ENCODE assay signal across 8 cellular contexts in genomic region chrX:153725039-153725831, GRCh38. TPM values are rescaled to one million over a fixed set of nuclear protein-coding genes. Genes with fewer than 3 reads are reported as not detected.
DNase-seq lines count a peak whose midpoint lies in the region; ATAC-seq and TF ChIP-seq lines count a peak whose summit lies in the region.

No MANE protein-coding gene starts in this region.

- ATAC-seq in activated naive CD4-positive, alpha-beta T cell treated with anti-CD3 and anti-CD28 coated beads, Interleukin-2, amount 50 U/mL, for 72 hours: peak; percentile 2 to 4

- H4K20me1 ChIP-seq in DOHH2 (ENCODE audit: control insufficient read depth, insufficient read depth, low read depth, low read length): peaks cover 3% of the 10 kb centered on the region; the same call in 1 of the 2 replicates

- no peak for TF ChIP-seq EP300 in tibial nerve (IDR thresholded peaks at IDR 0.05)

- 0 to 89% methylated on average over 1 to 25 of the region's 55 CpGs for WGBS in tibial nerve, 2 donors

- no peaks in the 10 kb centered on the region for H3F3A ChIP-seq in DOHH2 (ENCODE audit: control insufficient read depth, insufficient read depth)

- H3K9me3 Mint-ChIP-seq in activated naive CD4-positive, alpha-beta T cell treated with anti-CD3 and anti-CD28 coated beads, Interleukin-2, amount 50 U/mL, for 72 hours: no peaks in the 10 kb centered on the region

- POLR2A ChIA-PET in HEK293 (lab: Yijun Ruan, JAX): no interaction called here

- H3K36me3 ChIP-seq in DOHH2 (ENCODE audit: control insufficient read depth, low read length): peaks cover 17% of the 10 kb centered on the region
- peaks cover 0 to 33% of the 10 kb centered on the region in 2 experiments; a peak in 2 of 3 replicates for H3K36me3 ChIP-seq in HEK293 (ENCODE audit: control insufficient read depth in 2 of 2, insufficient read depth in 1 of 2, low read length in 2 of 2)
- H3K36me3 ChIP-seq in tibial nerve: peaks cover 0 to 14% (median 0%) of the 10 kb centered on the region in 3 donors

- H3K4me2 ChIP-seq in DOHH2 (ENCODE audit: low read length): peak overlapping the region; percentile 79

- H3K27ac ChIP-seq in DOHH2 (ENCODE audit: low read depth, low read length) (peak overlapping the region; percentile 26; the same call in 1 of the 2 replicates), HEK293 (ENCODE audit: extremely low read depth, low read depth, low read length) (peak overlapping the region; percentile 41; the same call in 1 of the 2 replicates), tibial nerve (peak overlapping the region; percentile 82 to 92 (median 90))

- H3K9me2 ChIP-seq in DOHH2 (replicated peaks; ENCODE audit: control insufficient read depth, low read length): no peaks in the 10 kb centered on the region

- H3K9me3 ChIP-seq in DOHH2 (ENCODE audit: control insufficient read depth, insufficient read depth, low read length) (no peaks in the 10 kb centered on the region), HEK293 (ENCODE audit: control insufficient read depth, insufficient read depth, low read depth, low read length) (no peaks in the 10 kb centered on the region), tibial nerve (no peaks in the 10 kb centered on the region)

- TF ChIP-seq POLR2A in tibial nerve (IDR thresholded peaks at IDR 0.05): no peak

- H3K4me1 ChIP-seq in DOHH2 (ENCODE audit: control insufficient read depth, low read length) (peaks cover 42% of the 10 kb centered on the region), HEK293 (ENCODE audit: control insufficient read depth, insufficient read depth, low read length) (peaks cover 3% of the 10 kb centered on the region), tibial nerve (peaks cover 0 to 54% (median 38%) of the 10 kb centered on the region in 4 donors)

- TF ChIP-seq CTCF in DOHH2 (IDR thresholded peaks at IDR 0.05; ENCODE audit: low read depth, low read length, poor library complexity, severe bottlenecking) (no peak), HEK293 (tag by site-specific recombination; IDR thresholded peaks at IDR 0.05) (no peak), tibial nerve (IDR thresholded peaks at IDR 0.05) (no peak)

- CTCF ChIA-PET in HEK293 (lab: Yijun Ruan, JAX): no interaction called here

- H3K79me2 ChIP-seq in DOHH2 (ENCODE audit: control insufficient read depth, low read length): peaks cover 23% of the 10 kb centered on the region

- peak in 1 of 2 donors; percentile 10 for DNase-seq in activated naive CD4-positive, alpha-beta T cell treated with anti-CD3 and anti-CD28 coated beads, Interleukin-2, amount 50 U/mL, for 72 hours (ENCODE audit: low spot score in 2 of 2)
- DNase-seq in left kidney (ENCODE audit: low read depth, low spot score) (peak; percentile 59), tibial nerve (ENCODE audit: low spot score in 2 of 2) (no peak), LoVo (ENCODE audit: low spot score) (no peak)
- no peak for DNase-seq in stimulated activated CD4-positive, alpha-beta T cell treated with anti-CD3 and anti-CD28 coated beads, Interleukin-12 subunit alpha, Interleukin-12 subunit beta, amount 100 ng/mL, for 4 hours
- DNase-seq in stimulated activated CD4-positive, alpha-beta T cell treated with anti-CD3 and anti-CD28 coated beads, Interleukin-4, amount 100 ng/mL, for 4 hours: no peak

- peaks cover 4 to 11% of the 10 kb centered on the region in 2 donors for H3K36me3 Mint-ChIP-seq in activated naive CD4-positive, alpha-beta T cell treated with anti-CD3 and anti-CD28 coated beads, Interleukin-2, amount 50 U/mL, for 72 hours

- H3K27me3 ChIP-seq in DOHH2 (ENCODE audit: control insufficient read depth, low read length) (no peaks in the 10 kb centered on the region), tibial nerve (no peaks in the 10 kb centered on the region)

- H3K27ac Mint-ChIP-seq in activated naive CD4-positive, alpha-beta T cell treated with anti-CD3 and anti-CD28 coated beads, Interleukin-2, amount 50 U/mL, for 72 hours: no peak overlapping the region

- peak overlapping the region; percentile 73 for H3K4me3 ChIP-seq in DOHH2 (ENCODE audit: low read length)
- H3K4me3 ChIP-seq in HEK293 (ENCODE audit: low read depth, low read length): peak overlapping the region; percentile 19
- peak overlapping the region; percentile 27 to 83 (median 66) for H3K4me3 ChIP-seq in tibial nerve

TF ChIP-seq in HEK293, 187 proteins besides CTCF, POLR2A, EP300 and RAD21 (continues in another document):
- no peak for TF ChIP-seq EGR2 (tag by site-specific recombination; IDR thresholded peaks at IDR 0.05; ENCODE audit: low read depth)
- TF ChIP-seq AEBP2 (tag by site-specific recombination; IDR thresholded peaks at IDR 0.05; ENCODE audit: borderline replicate concordance): no peak
- TF ChIP-seq ZBTB48 (tag by site-specific recombination; IDR thresholded peaks at IDR 0.05): peak; percentile 40; the same call in 1 of the 2 replicates
- TF ChIP-seq ZXDB (tag by site-specific recombination; IDR thresholded peaks at IDR 0.05): 0 out of 2 replicates have a peak, but pooled peaks have one; percentile 19
- TF ChIP-seq, protein P1, sequence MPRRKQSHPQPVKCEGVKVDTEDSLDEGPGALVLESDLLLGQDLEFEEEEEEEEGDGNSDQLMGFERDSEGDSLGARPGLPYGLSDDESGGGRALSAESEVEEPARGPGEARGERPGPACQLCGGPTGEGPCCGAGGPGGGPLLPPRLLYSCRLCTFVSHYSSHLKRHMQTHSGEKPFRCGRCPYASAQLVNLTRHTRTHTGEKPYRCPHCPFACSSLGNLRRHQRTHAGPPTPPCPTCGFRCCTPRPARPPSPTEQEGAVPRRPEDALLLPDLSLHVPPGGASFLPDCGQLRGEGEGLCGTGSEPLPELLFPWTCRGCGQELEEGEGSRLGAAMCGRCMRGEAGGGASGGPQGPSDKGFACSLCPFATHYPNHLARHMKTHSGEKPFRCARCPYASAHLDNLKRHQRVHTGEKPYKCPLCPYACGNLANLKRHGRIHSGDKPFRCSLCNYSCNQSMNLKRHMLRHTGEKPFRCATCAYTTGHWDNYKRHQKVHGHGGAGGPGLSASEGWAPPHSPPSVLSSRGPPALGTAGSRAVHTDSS (tag by site-specific recombination; IDR thresholded peaks at IDR 0.05): no peak
- TF ChIP-seq ATF2 (tag by site-specific recombination; IDR thresholded peaks at IDR 0.05; ENCODE audit: low read depth): no peak
- 0 out of 2 replicates have a peak, but pooled peaks have one; percentile 12 for TF ChIP-seq ZBTB20 (tag by site-specific recombination; IDR thresholded peaks at IDR 0.05)
- TF ChIP-seq ZNF664 (tag by site-specific recombination; IDR thresholded peaks at IDR 0.05): no peak

RNA-seq across cellular contexts. Expression of gene ABCD1, which starts 0.6 kb away (rescaled TPM):
- 1 to 10 TPM; 5.6 to 6.7 TPM for total RNA-seq in activated naive CD4-positive, alpha-beta T cell treated with anti-CD3 and anti-CD28 coated beads, Interleukin-2, amount 50 U/mL, for 72 hours
- total RNA-seq in tibial nerve: 10 to 100 TPM; 13.0 to 36.6 (median 15.0) TPM

RNA-seq across cellular contexts. Expression of gene BCAP31, which starts 1.0 kb away (rescaled TPM):
- total RNA-seq in activated naive CD4-positive, alpha-beta T cell treated with anti-CD3 and anti-CD28 coated beads, Interleukin-2, amount 50 U/mL, for 72 hours: 10 to 100 TPM; 67.4 to 92.7 TPM
- 100 to 1,000 TPM in 3 of 4 donors, 10 to 100 TPM in 1; 99.0 to 126 (median 114) TPM for total RNA-seq in tibial nerve

RNA-seq across cellular contexts. Expression of gene SLC6A8, which starts 37.5 kb away (rescaled TPM):
- 1 to 10 TPM in 1 of 2 donors, under 1 TPM in 1; 0.16 to 2.2 TPM for total RNA-seq in activated naive CD4-positive, alpha-beta T cell treated with anti-CD3 and anti-CD28 coated beads, Interleukin-2, amount 50 U/mL, for 72 hours
- 10 to 100 TPM; 14.4 to 26.7 (median 21.9) TPM for total RNA-seq in tibial nerve

RNA-seq across cellular contexts. Expression of gene PLXNB3, which starts 38.8 kb away (rescaled TPM):
- total RNA-seq in activated naive CD4-positive, alpha-beta T cell treated with anti-CD3 and anti-CD28 coated beads, Interleukin-2, amount 50 U/mL, for 72 hours: 1 to 10 TPM; 1.5 to 3.2 TPM
- total RNA-seq in tibial nerve: 10 to 100 TPM; 45.4 to 77.7 (median 50.3) TPM

RNA-seq across cellular contexts. Expression of gene PNCK, which starts 51.6 kb away (rescaled TPM):
- total RNA-seq in activated naive CD4-positive, alpha-beta T cell treated with anti-CD3 and anti-CD28 coated beads, Interleukin-2, amount 50 U/mL, for 72 hours: 1 to 10 TPM; 1.0 to 2.9 TPM
- total RNA-seq in tibial nerve: 1 to 10 TPM in 2 of 4 donors, under 1 TPM in 1, not detected in 1; 0.63 to 4.5 (median 3.6) TPM

Comparison
In these comparisons a context has a peak if more than half of its experiments do, and no peak if none do; other contexts are left out.
1. H3K27ac ChIP-seq: peak in every context shown above with its lines; median percentile 90 in tibial nerve; 41 in HEK293; 26 in DOHH2.
2. H3K4me3 ChIP-seq: peak in every context shown above with its lines; median percentile 73 in DOHH2; 66 in tibial nerve; 19 in HEK293.
3. RNA of gene SLC6A8, which starts 37.5 kb away (total RNA-seq): 14.4 to 26.7 TPM in tibial nerve; 0.16 to 2.2 TPM in activated naive CD4-positive, alpha-beta T cell treated with anti-CD3 and anti-CD28 coated beads, Interleukin-2, amount 50 U/mL, for 72 hours; every median in the first group is over 4 times any median in the second.